In genomic region chr7:76198202-76198601, GRCh38 we compare ENCODE assay signal across 24 cellular contexts. TPM values are rescaled to one million over a fixed set of nuclear protein-coding genes. Genes with fewer than 3 reads are reported as not detected.
"Had no signal": no experiment of that assay in that cellular context is flagged by ENCODE, and none has a peak within 500 bp of the region (broad histone marks: within the 10 kb centered on the region; RNA-seq: fewer than 3 reads in every experiment).

No MANE protein-coding gene starts in this region.

- H3K9ac ChIP-seq: neural progenitor cell had no signal

- H3K4me3 ChIP-seq: heart right ventricle, left ventricle myocardium inferior, lower lobe of right lung, neural progenitor cell, psoas muscle, sigmoid colon, skin epidermis, testis had no signal

- FAIRE-seq: colon, endothelial cell of umbilical vein, frontal cortex, kidney, urothelium cell line had no signal

- H3K36me3 ChIP-seq: heart right ventricle, left ventricle myocardium inferior, lower lobe of right lung, neural progenitor cell, sigmoid colon had no signal

- H2AFZ ChIP-seq: neural progenitor cell had no signal

- H3K27ac ChIP-seq: heart right ventricle, left ventricle myocardium inferior, lower lobe of right lung, neural progenitor cell, psoas muscle, sigmoid colon, skin epidermis, testis had no signal

- H3K4me2 ChIP-seq: neural progenitor cell had no signal

- H3K27me3 ChIP-seq: testis had no signal

- ATAC-seq: heart right ventricle; left cardiac atrium; lower lobe of right lung; natural killer cell treated with Interleukin-12 subunit alpha and Interleukin-12 subunit beta and Interleukin-15 and Interleukin-18, amount 100 ng/mL, for 72 hours; psoas muscle; stimulated activated naive B cell treated with anti-CD40 and anti-IgM and Interleukin-4, amounts not matched to agents 10 μg/mL and 1 μg/mL and 100 μg/mL, for 72 hours; stimulated activated naive CD8-positive, alpha-beta T cell treated with anti-CD3 and anti-CD28 coated beads, Interleukin-15, amount 100 ng/mL, for 72 hours had no signal

- H3K9me3 ChIP-seq: heart right ventricle, left ventricle myocardium inferior, lower lobe of right lung, psoas muscle, sigmoid colon, testis had no signal

- H3K4me1 ChIP-seq: lower lobe of right lung, psoas muscle, testis had no signal

- DNase-seq: cerebellar nuclear complex; erythroblast; heart right ventricle; hypothalamus; kidney; left cardiac atrium; left ventricle myocardium inferior; lower lobe of right lung; occipital lobe; psoas muscle; retina; sigmoid colon; stimulated activated CD4-positive, alpha-beta T cell treated with anti-CD3 and anti-CD28 coated beads, Interleukin-2, amount 100 ng/mL, for 24 hours; stimulated activated CD4-positive, alpha-beta T cell treated with anti-CD3 and anti-CD28 coated beads, Interleukin-4, amount 100 ng/mL, for 4 hours; stimulated activated naive B cell treated with anti-CD40 and anti-IgM and Interleukin-4, amounts not matched to agents 10 μg/mL and 1 μg/mL and 100 μg/mL, for 72 hours; stimulated activated naive CD8-positive, alpha-beta T cell treated with anti-CD3 and anti-CD28 coated beads, Interleukin-15, amount 100 ng/mL, for 72 hours; testis had no signal

RNA-seq across cellular contexts. Expression of gene SRRM3, which starts 3.5 kb away (rescaled TPM):
- total RNA-seq: natural killer cell treated with Interleukin-12 subunit alpha and Interleukin-12 subunit beta and Interleukin-15 and Interleukin-18, amount 100 ng/mL, for 72 hours had no signal
